21 cellular contexts compared by ENCODE assay signal in the genomic region with DNA sequence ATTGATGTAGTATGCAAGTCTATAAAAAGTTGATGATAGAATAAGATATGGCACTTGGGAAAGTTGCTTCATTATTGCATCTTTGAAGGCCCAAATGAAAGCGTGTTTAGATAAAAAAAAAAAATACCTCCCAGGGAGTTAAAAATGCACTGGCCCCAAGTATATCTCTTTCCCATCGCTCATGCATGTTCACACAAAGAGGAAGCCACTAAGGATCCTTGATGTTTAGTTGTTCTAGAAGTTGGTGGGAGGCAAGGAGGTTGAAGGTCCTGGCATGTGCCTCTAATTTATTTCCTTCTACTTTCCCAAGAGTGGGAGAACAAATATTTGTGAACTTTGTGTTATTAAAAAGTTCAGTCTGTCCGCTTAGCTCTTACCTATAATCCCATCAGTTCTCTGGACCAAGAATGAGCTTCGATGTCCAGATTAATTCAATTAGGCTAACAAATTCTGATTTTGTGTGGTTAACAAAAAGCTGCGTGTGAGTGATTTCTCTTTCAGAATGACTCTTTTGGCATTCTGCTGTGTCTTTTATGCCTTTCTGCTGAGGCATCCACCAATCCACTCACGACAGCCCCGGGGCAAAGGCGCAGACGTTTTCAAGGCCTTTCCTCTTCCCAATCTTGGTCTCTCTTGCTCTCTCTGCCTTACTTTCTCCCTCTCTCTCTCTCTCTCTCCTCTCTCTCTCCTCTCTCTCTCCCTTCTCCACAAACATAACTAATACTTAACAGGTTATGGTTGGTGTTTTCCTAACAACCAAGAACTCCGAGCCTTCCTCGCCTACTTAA.
"Had no signal": no experiment of that assay in that cellular context is flagged by ENCODE, and none has a peak within 500 bp of the region (broad histone marks: within the 10 kb centered on the region; RNA-seq: fewer than 3 reads in every experiment).

No MANE protein-coding gene starts in this region.

- H3K4me3 Mint-ChIP-seq: activated naive CD4-positive, alpha-beta T cell treated with anti-CD3 and anti-CD28 coated beads, Interleukin-2, amount 10 ng/mL, durations not matched to agents 7 days and 5 days; activated naive CD8-positive, alpha-beta T cell treated with anti-CD3 and anti-CD28 coated beads, Interleukin-2, amount 50 U/mL, for 24 hours; stimulated activated memory B cell treated with anti-CD40 and anti-IgM and Interleukin-4, amounts not matched to agents 10 μg/mL and 1 μg/mL and 100 μg/mL, for 72 hours had no signal

- H3K9me3 Mint-ChIP-seq: activated naive CD4-positive, alpha-beta T cell treated with anti-CD3 and anti-CD28 coated beads, Interleukin-2, amount 10 ng/mL, durations not matched to agents 7 days and 5 days; activated naive CD8-positive, alpha-beta T cell treated with anti-CD3 and anti-CD28 coated beads, Interleukin-2, amount 50 U/mL, for 24 hours; stimulated activated memory B cell treated with anti-CD40 and anti-IgM and Interleukin-4, amounts not matched to agents 10 μg/mL and 1 μg/mL and 100 μg/mL, for 72 hours had no signal

- H3K36me3 ChIP-seq: gastroesophageal sphincter, heart left ventricle, left lung, neutrophil, pancreas, sigmoid colon, thoracic aorta had no signal

- H3K4me3 ChIP-seq: gastroesophageal sphincter, heart left ventricle, left lung, pancreas, sigmoid colon, thoracic aorta had no signal

- H3K4me1 Mint-ChIP-seq: activated naive CD4-positive, alpha-beta T cell treated with anti-CD3 and anti-CD28 coated beads, Interleukin-2, amount 10 ng/mL, durations not matched to agents 7 days and 5 days had no signal

- H3K4me1 ChIP-seq: gastroesophageal sphincter, heart left ventricle, left lung, pancreas, sigmoid colon had no signal

- H3K27me3 ChIP-seq: gastroesophageal sphincter, left lung, pancreas, sigmoid colon had no signal

- H3K27ac Mint-ChIP-seq: activated naive CD4-positive, alpha-beta T cell treated with anti-CD3 and anti-CD28 coated beads, Interleukin-2, amount 10 ng/mL, durations not matched to agents 7 days and 5 days; activated naive CD8-positive, alpha-beta T cell treated with anti-CD3 and anti-CD28 coated beads, Interleukin-2, amount 50 U/mL, for 24 hours; brain; stimulated activated memory B cell treated with anti-CD40 and anti-IgM and Interleukin-4, amounts not matched to agents 10 μg/mL and 1 μg/mL and 100 μg/mL, for 72 hours had no signal

- ATAC-seq: activated naive CD8-positive, alpha-beta T cell treated with anti-CD3 and anti-CD28 coated beads, Interleukin-2, amount 50 U/mL, for 24 hours; gastroesophageal sphincter; heart left ventricle; left lung; pancreas; stimulated activated memory B cell treated with anti-CD40 and anti-IgM and Interleukin-4, amounts not matched to agents 10 μg/mL and 1 μg/mL and 100 μg/mL, for 72 hours had no signal

- DNase-seq: activated CD4-positive, alpha-beta T cell treated with anti-CD3 and anti-CD28 coated beads, Interleukin-2, amount 50 U/mL, for 1 hour; activated CD8-positive, alpha-beta memory T cell treated with anti-CD3 and anti-CD28 coated beads for 24 hours; activated CD8-positive, alpha-beta memory T cell treated with anti-CD3 and anti-CD28 coated beads, Interleukin-2, amount 50 U/mL, for 48 hours; activated effector memory CD4-positive, alpha-beta T cell treated with Interleukin-2 at 50 U/mL for 16 hours; activated naive CD4-positive, alpha-beta T cell treated with anti-CD3 and anti-CD28 coated beads, Interleukin-2, amount 10 ng/mL, durations not matched to agents 7 days and 5 days; activated naive CD8-positive, alpha-beta T cell treated with anti-CD3 and anti-CD28 coated beads, Interleukin-2, amount 50 U/mL, for 24 hours; activated T-cell treated with anti-CD3 and anti-CD28 coated beads, Interleukin-2, amount 50 U/mL, for 48 hours; anterior cingulate cortex; caudate nucleus; heart left ventricle; left lung; midbrain; pancreas; sigmoid colon; stimulated activated CD4-positive, alpha-beta T cell treated with anti-CD3 and anti-CD28 coated beads, Interleukin-4, amount 100 ng/mL, for 4 hours; T1000 had no signal

- H3K27ac ChIP-seq: gastroesophageal sphincter, heart left ventricle, left lung, neutrophil, pancreas, sigmoid colon, thoracic aorta had no signal

- H3K36me3 Mint-ChIP-seq: activated naive CD4-positive, alpha-beta T cell treated with anti-CD3 and anti-CD28 coated beads, Interleukin-2, amount 10 ng/mL, durations not matched to agents 7 days and 5 days; brain; stimulated activated memory B cell treated with anti-CD40 and anti-IgM and Interleukin-4, amounts not matched to agents 10 μg/mL and 1 μg/mL and 100 μg/mL, for 72 hours had no signal

- H3K9me3 ChIP-seq: gastroesophageal sphincter, heart left ventricle, left lung, neutrophil, pancreas, sigmoid colon, thoracic aorta had no signal
